Comparison of ENCODE assay signal across 6 cellular contexts in genomic region chr19:52896431-52897148, GRCh38. TPM values are rescaled to one million over a fixed set of nuclear protein-coding genes. Genes with fewer than 3 reads are reported as not detected.
DNase-seq lines count a peak whose midpoint lies in the region; FAIRE-seq and TF ChIP-seq lines count a peak whose summit lies in the region.

No MANE protein-coding gene starts in this region.

- TF ChIP-seq EP300 in H1 (IDR thresholded peaks at IDR 0.05; ENCODE audit: borderline replicate concordance in 1 of 2, low read depth in 2 of 2, low read length in 2 of 2), result no peak

- H3K79me1 ChIP-seq in H1 (ENCODE audit: low read depth, low read length), result peaks cover 8% of the 10 kb centered on the region

- no peak overlapping the region for H2AFZ ChIP-seq in H1 (ENCODE audit: low read length)

- peaks cover 3 to 8% (median 5%) of the 10 kb centered on the region in 4 experiments; a peak in 5 of 7 replicates for H3K4me1 ChIP-seq in H1 (replicated peaks in 1 of 4; ENCODE audit: control insufficient read depth in 3 of 4, insufficient read depth in 4 of 4, low read length in 3 of 4)

- TF ChIP-seq POLR2A in H1 (IDR thresholded peaks at IDR 0.05; ENCODE audit: control extremely low read depth in 1 of 2, low read depth in 2 of 2, low read length in 2 of 2), result no peak

- POLR2A ChIA-PET in H1 (lab: Charles Lee; ENCODE audit: partially characterized antibody), result interaction anchor here (0.8 to 2.5 kb wide), 6 partner anchors 12 to 66 kb away, joined by 3 to 9 read pairs (median 4); partner anchors contain the start of gene ZNF816

- peak overlapping the region; percentile 89; the same call in 1 of the 2 replicates for H3K27ac ChIP-seq in H1 (ENCODE audit: low read depth, low read length)

- H3K4me3 ChIP-seq in GM06990 (replicated peaks; ENCODE audit: low read depth, low read length), result peak overlapping the region; percentile 76
- peak overlapping the region; percentile 87 to 97 (median 90) for H3K4me3 ChIP-seq in H1 (ENCODE audit: extremely low read depth in 1 of 4, insufficient read depth in 2 of 4, low read depth in 3 of 4, low read length in 4 of 4)

- H2AK5ac ChIP-seq in H1 (ENCODE audit: low read depth, low read length), result no peak overlapping the region

- no peak overlapping the region for H3K18ac ChIP-seq in H1 (ENCODE audit: extremely low read depth, low read length)

- H3K4ac ChIP-seq in H1 (replicated peaks; ENCODE audit: insufficient read length, low read depth, low read length), result no peak overlapping the region

- H2BK15ac ChIP-seq in H1 (ENCODE audit: low read length), result no peak overlapping the region

- no peaks in the 10 kb centered on the region for H3K36me3 ChIP-seq in GM06990 (ENCODE audit: control insufficient read depth, insufficient read depth, low read length)
- peaks cover 0 to 10% (median 5%) of the 10 kb centered on the region in 4 experiments; a peak in 5 of 8 replicates for H3K36me3 ChIP-seq in H1 (ENCODE audit: control insufficient read depth in 2 of 4, insufficient read depth in 4 of 4, low read length in 3 of 4)

- H3K56ac ChIP-seq in H1 (replicated peaks; ENCODE audit: insufficient read length, low read depth, low read length), result peak overlapping the region; percentile 34

- H3K9ac ChIP-seq in H1 (replicated peaks in 1 of 4; ENCODE audit: extremely low read depth in 1 of 4, low read depth in 3 of 4, low read length in 3 of 4), result peak overlapping the region; percentile 68 to 89 (median 85)

- H4K5ac ChIP-seq in H1 (ENCODE audit: insufficient read length, low read depth, low read length), result no peak overlapping the region

- no peaks in the 10 kb centered on the region for H3K27me3 ChIP-seq in GM06990 (replicated peaks; ENCODE audit: control insufficient read depth, insufficient read depth, low read length)
- no peaks in the 10 kb centered on the region for H3K27me3 ChIP-seq in H1 (replicated peaks in 1 of 4; ENCODE audit: control insufficient read depth in 3 of 4, extremely low read depth in 1 of 4, insufficient read depth in 3 of 4, low read length in 3 of 4)

- H3K9me3 ChIP-seq in H1 (ENCODE audit: insufficient read depth in 2 of 2, low read depth in 1 of 2, low read length in 1 of 2), result no peaks in the 10 kb centered on the region

- CTCF ChIA-PET in H1 (lab: Charles Lee; ENCODE audit: partially characterized antibody), result interaction anchor here (0.8 kb wide), 1 partner anchor 67 kb away, joined by 4 read pairs; the partner anchor contains the start of gene ZNF816

- WGBS in H1 (ENCODE audit: extremely low coverage in 1 of 2, insufficient coverage in 1 of 2, insufficient read length in 1 of 2, insufficient replicate concordance in 2 of 2, low coverage in 1 of 2, low lambda C conversion rate in 2 of 2, missing lambda C conversion rate in 1 of 2), 2 experiments, result 45% methylated on average over 24 of the region's 24 CpGs; no CpG with 5 or more reads in 1 of the 2 experiments

- no peak overlapping the region for H2BK12ac ChIP-seq in H1 (ENCODE audit: low read depth, low read length)

- H2BK5ac ChIP-seq in H1 (ENCODE audit: low read depth, low read length), result peak overlapping the region; percentile 79; the same call in 1 of the 2 replicates

- H4K91ac ChIP-seq in H1 (replicated peaks; ENCODE audit: insufficient read length, low read length), result no peak overlapping the region

- no peak overlapping the region for H3K14ac ChIP-seq in H1 (ENCODE audit: insufficient read length)

- peak overlapping the region; percentile 63 to 79 for H3K4me2 ChIP-seq in H1 (ENCODE audit: insufficient read depth in 1 of 2, low read depth in 2 of 2, low read length in 2 of 2)

- no peak for DNase-seq in GM06990 (ENCODE audit: extremely low read depth, insufficient read length)
- DNase-seq in NCI-H146 treated with DMSO at 0.1 percent for 48 hours (lab: John Stamatoyannopoulos, UW; ENCODE audit: unreplicated experiment), result peak; percentile 45
- DNase-seq in H1 (ENCODE audit: low read depth in 1 of 2, low spot score in 2 of 2), result peak in 1 of 2 experiments; percentile 57
- DNase-seq in pons (ENCODE audit: low spot score), result peak; percentile 7
- DNase-seq in KG1 (lab: John Stamatoyannopoulos, UW), result no peak
- DNase-seq in amniotic stem cell (lab: John Stamatoyannopoulos, UW), result no peak

- H2BK120ac ChIP-seq in H1 (replicated peaks; ENCODE audit: low read depth, low read length), result no peak overlapping the region

- FAIRE-seq in H1 (lab: Jason Lieb, UNC), result no peak

- no peak for TF ChIP-seq RAD21 in H1 (IDR thresholded peaks at IDR 0.05 in 1 of 2, conservative IDR thresholded peaks at IDR 0.05 in 1 of 2; ENCODE audit: low read depth in 2 of 2, low read length in 2 of 2)

- H3K23me2 ChIP-seq in H1 (ENCODE audit: low read depth, low read length), result peaks cover 4% of the 10 kb centered on the region; the same call in 1 of the 2 replicates

- H4K20me1 ChIP-seq in H1 (replicated peaks in 1 of 2; ENCODE audit: control insufficient read depth in 1 of 2, insufficient read depth in 2 of 2, low read length in 2 of 2), result peaks cover 0 to 3% of the 10 kb centered on the region in 2 experiments

- TF ChIP-seq CTCF in GM06990 (IDR thresholded peaks at IDR 0.05; ENCODE audit: insufficient read depth, low read length, poor library complexity, severe bottlenecking), result no peak
- TF ChIP-seq CTCF in H1 (IDR thresholded peaks at IDR 0.05; ENCODE audit: control extremely low read depth in 1 of 3, insufficient read depth in 1 of 3, low read depth in 1 of 3, low read length in 3 of 3), result no peak

- peak overlapping the region; percentile 93; the same call in 1 of the 2 replicates for H4K8ac ChIP-seq in H1 (ENCODE audit: extremely low read depth, insufficient read depth, low read length)

- no peak overlapping the region for H3K23ac ChIP-seq in H1 (ENCODE audit: insufficient read length)

- no peak overlapping the region for H2BK20ac ChIP-seq in H1 (ENCODE audit: low read length)

- peaks cover 3 to 37% of the 10 kb centered on the region in 2 experiments; a peak in 2 of 4 replicates for H3K79me2 ChIP-seq in H1 (ENCODE audit: control insufficient read depth in 1 of 2, insufficient read depth in 2 of 2, low read length in 2 of 2)

TF ChIP-seq in H1, 55 proteins besides CTCF, POLR2A, EP300 and RAD21:
- TF ChIP-seq MAX (IDR thresholded peaks at IDR 0.05) (peak; percentile 11; the same call in 1 of the 2 replicates), KDM1A (IDR thresholded peaks at IDR 0.05; ENCODE audit: borderline replicate concordance, low read length) (peak; percentile 86), TCF12 (IDR thresholded peaks at IDR 0.05; ENCODE audit: low read depth, low read length) (no peak), CBX5 (IDR thresholded peaks at IDR 0.05; ENCODE audit: low read depth, low read length) (no peak), GABPA (IDR thresholded peaks at IDR 0.05; ENCODE audit: borderline replicate concordance, insufficient read depth, low read length) (no peak), EZH2 (IDR thresholded peaks at IDR 0.05; ENCODE audit: low read depth, low read length, severe bottlenecking) (no peak), RFX5 (IDR thresholded peaks at IDR 0.05; ENCODE audit: borderline replicate concordance, low read depth, low read length) (no peak)
- TF ChIP-seq, protein P1, sequence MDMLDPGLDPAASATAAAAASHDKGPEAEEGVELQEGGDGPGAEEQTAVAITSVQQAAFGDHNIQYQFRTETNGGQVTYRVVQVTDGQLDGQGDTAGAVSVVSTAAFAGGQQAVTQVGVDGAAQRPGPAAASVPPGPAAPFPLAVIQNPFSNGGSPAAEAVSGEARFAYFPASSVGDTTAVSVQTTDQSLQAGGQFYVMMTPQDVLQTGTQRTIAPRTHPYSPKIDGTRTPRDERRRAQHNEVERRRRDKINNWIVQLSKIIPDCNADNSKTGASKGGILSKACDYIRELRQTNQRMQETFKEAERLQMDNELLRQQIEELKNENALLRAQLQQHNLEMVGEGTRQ (IDR thresholded peaks at IDR 0.05; ENCODE audit: low read length), result no peak

RNA-seq across cellular contexts. Expression of gene ZNF320, which starts 0.8 kb away (rescaled TPM):
- 22.7 and 26.8 TPM in 2 replicates for total RNA-seq in H1 (2021; fragmentation: NEBNext Ultra II Directional; extraction: Animal tissue kit (Norgen Biotek cat#: 25700))
- polyA plus RNA-seq in H1 (2011; rRNA removed), result 20.6 and 20.8 TPM in 2 replicates
- polyA plus RNA-seq in H1 (2011; cell fraction: cytosol; rRNA removed), result 21.2 TPM
- polyA plus RNA-seq in H1 (2011; cell fraction: nucleus; rRNA removed), result 22.2 TPM
- 14.0 to 23.4 TPM (median 14.2 TPM) in 4 replicates for polyA plus RNA-seq in H1 (2012, experiment 1 of 2)
- 2.8 TPM for polyA plus RNA-seq in H1 (2012, experiment 2 of 2)
- polyA plus RNA-seq in H1 (2013, experiment 1 of 2), result 9.8 TPM
- polyA plus RNA-seq in H1 (2013, experiment 2 of 2), result 10.3 TPM
- 36.3 and 36.4 TPM in 2 replicates for polyA minus RNA-seq in H1 (2011; rRNA and poly(A)+ RNA removed)
- 21.6 TPM for polyA minus RNA-seq in H1 (2011; cell fraction: cytosol; rRNA and poly(A)+ RNA removed)
- 27.0 TPM for polyA minus RNA-seq in H1 (2011; cell fraction: nucleus; rRNA and poly(A)+ RNA removed)

RNA-seq across cellular contexts. Expression of gene ZNF888, which starts 26.6 kb away (rescaled TPM):
- 8.6 and 8.7 TPM in 2 replicates for total RNA-seq in H1 (2021; fragmentation: NEBNext Ultra II Directional; extraction: Animal tissue kit (Norgen Biotek cat#: 25700))
- 0.86 and 1.1 TPM in 2 replicates for polyA plus RNA-seq in H1 (2011; rRNA removed)
- 2.0 TPM for polyA plus RNA-seq in H1 (2011; cell fraction: cytosol; rRNA removed)
- 1.4 TPM for polyA plus RNA-seq in H1 (2011; cell fraction: nucleus; rRNA removed)
- 3.6 to 5.7 TPM (median 3.9 TPM) in 4 replicates for polyA plus RNA-seq in H1 (2012, experiment 1 of 2)
- polyA plus RNA-seq in H1 (2012, experiment 2 of 2), result 0.35 TPM
- 3.7 TPM for polyA plus RNA-seq in H1 (2013, experiment 1 of 2)
- polyA plus RNA-seq in H1 (2013, experiment 2 of 2), result 3.5 TPM
- 9.5 and 11.2 TPM in 2 replicates for polyA minus RNA-seq in H1 (2011; rRNA and poly(A)+ RNA removed)
- polyA minus RNA-seq in H1 (2011; cell fraction: cytosol; rRNA and poly(A)+ RNA removed), result 7.4 TPM
- polyA minus RNA-seq in H1 (2011; cell fraction: nucleus; rRNA and poly(A)+ RNA removed), result 6.6 TPM

RNA-seq across cellular contexts. Expression of gene ZNF468, which starts 39.2 kb away (rescaled TPM):
- 26.1 and 26.8 TPM in 2 replicates for total RNA-seq in H1 (2021; fragmentation: NEBNext Ultra II Directional; extraction: Animal tissue kit (Norgen Biotek cat#: 25700))
- polyA plus RNA-seq in H1 (2011; rRNA removed), result 8.6 and 13.5 TPM in 2 replicates
- 12.5 TPM for polyA plus RNA-seq in H1 (2011; cell fraction: cytosol; rRNA removed)
- polyA plus RNA-seq in H1 (2011; cell fraction: nucleus; rRNA removed), result 7.0 TPM
- 15.8 to 21.4 TPM (median 16.8 TPM) in 4 replicates for polyA plus RNA-seq in H1 (2012, experiment 1 of 2)
- 3.0 TPM for polyA plus RNA-seq in H1 (2012, experiment 2 of 2)
- polyA plus RNA-seq in H1 (2013, experiment 1 of 2), result 16.2 TPM
- 16.1 TPM for polyA plus RNA-seq in H1 (2013, experiment 2 of 2)
- 27.9 and 30.3 TPM in 2 replicates for polyA minus RNA-seq in H1 (2011; rRNA and poly(A)+ RNA removed)
- 9.0 TPM for polyA minus RNA-seq in H1 (2011; cell fraction: cytosol; rRNA and poly(A)+ RNA removed)
- polyA minus RNA-seq in H1 (2011; cell fraction: nucleus; rRNA and poly(A)+ RNA removed), result 23.1 TPM

Comparison
In these comparisons a context has a peak if more than half of its experiments do, and no peak if none do; other contexts are left out.
1. DNase-seq: peak in NCI-H146 treated with DMSO at 0.1 percent for 48 hours (single experiment) and pons (single experiment); none in GM06990 (single experiment), KG1 (single experiment) and amniotic stem cell (single experiment).